Comparison of ENCODE assay signal across 8 cellular contexts in the genomic region with DNA sequence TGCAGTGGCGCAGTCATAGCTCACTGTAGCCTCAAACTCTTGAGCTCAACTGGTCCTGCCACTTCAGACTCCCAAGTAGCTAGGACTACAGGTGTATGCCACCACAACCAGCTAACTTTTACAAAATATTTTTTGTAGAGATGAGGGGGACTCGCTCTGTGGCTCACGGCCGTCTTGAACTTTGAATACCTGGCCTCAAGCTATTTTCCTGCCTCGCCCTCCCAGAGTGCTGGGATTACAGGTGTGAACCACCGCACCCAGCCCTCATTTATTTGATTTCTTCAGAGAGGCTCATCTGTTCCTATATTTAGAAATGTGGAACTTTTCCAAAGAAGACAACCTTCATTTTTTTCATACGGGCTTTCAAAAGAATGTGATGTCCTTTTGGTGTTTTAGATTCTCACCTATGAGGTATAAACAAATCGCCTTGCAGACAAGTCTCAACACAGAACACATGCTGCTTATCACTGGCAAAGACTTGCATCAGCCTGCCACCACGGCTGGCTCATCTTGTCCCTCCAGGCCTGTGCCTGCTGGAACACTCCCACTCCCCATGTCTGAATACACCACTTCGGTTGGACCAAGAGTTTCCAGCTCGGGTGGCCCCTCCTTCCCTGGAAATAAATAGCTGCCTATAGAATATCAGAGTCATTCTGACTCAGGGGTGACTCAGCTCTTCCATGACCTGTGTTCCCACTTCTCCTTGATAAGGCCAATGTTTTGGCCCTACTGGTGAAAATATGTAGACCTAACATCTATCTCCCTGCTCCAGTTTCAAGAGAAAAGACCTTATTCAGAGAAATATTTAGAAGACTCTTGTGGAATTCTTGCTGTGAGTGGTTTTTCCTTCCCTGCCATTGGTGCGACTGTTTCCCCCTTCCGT.
DNase-seq lines count a peak whose midpoint lies in the region; ATAC-seq and TF ChIP-seq lines count a peak whose summit lies in the region.

No MANE protein-coding gene starts in this region.

- H3K4me1 ChIP-seq in PC-9 (replicated peaks; ENCODE audit: insufficient read depth) = peaks cover 80% of the 10 kb centered on the region

- H3K4me3 Mint-ChIP-seq in activated naive CD8-positive, alpha-beta T cell treated with anti-CD3 and anti-CD28 coated beads, Interleukin-2, amount 50 U/mL, for 24 hours = peak overlapping the region; percentile 47

- peaks cover 70% of the 10 kb centered on the region for H3F3A ChIP-seq in PC-9 (ENCODE audit: insufficient read depth, low read depth)

- peak overlapping the region; percentile 99 for H3K27ac Mint-ChIP-seq in activated naive CD8-positive, alpha-beta T cell treated with anti-CD3 and anti-CD28 coated beads, Interleukin-2, amount 50 U/mL, for 24 hours

- H3K27ac ChIP-seq in PC-9 = peak overlapping the region; percentile 99

- POLR2A ChIA-PET in PC-9 (lab: Charles Lee; ENCODE audit: unreplicated experiment) = interaction anchor here (0.5 to 2.6 kb wide), 24 partner anchors 13 to 410 kb away, joined by 3 to 45 read pairs (median 6); no protein-coding TSS in a partner anchor

- in situ Hi-C loops in GM13976 (cut with MboI; ENCODE audit: low sequenced_read_pairs, unreplicated experiment) = no loop called here

- no peaks in the 10 kb centered on the region for H3K27me3 Mint-ChIP-seq in activated naive CD8-positive, alpha-beta T cell treated with anti-CD3 and anti-CD28 coated beads, Interleukin-2, amount 50 U/mL, for 24 hours

- peaks cover 28% of the 10 kb centered on the region for H3K79me2 ChIP-seq in PC-9 (ENCODE audit: low read depth)

- intact Hi-C loops in PC-9 (cut with micrococcal nuclease; ENCODE audit: unreplicated experiment) = loop anchor here (1.0 to 5.0 kb wide), 8 partner anchors 14 to 390 kb away; partner anchors contain the start of gene MYL12B

- H3K4me2 ChIP-seq in PC-9 = peak overlapping the region; percentile 69

- peaks cover 4% of the 10 kb centered on the region for H3K36me3 Mint-ChIP-seq in activated naive CD8-positive, alpha-beta T cell treated with anti-CD3 and anti-CD28 coated beads, Interleukin-2, amount 50 U/mL, for 24 hours (ENCODE audit: low read depth)

- CTCF ChIA-PET in PC-9 (lab: Charles Lee) = interaction anchor here (1.2 to 2.9 kb wide), 2 partner anchors 13 to 50 kb away, joined by 4 to 31 read pairs; no protein-coding TSS in a partner anchor

- peak; percentile 99 for ATAC-seq in activated naive CD8-positive, alpha-beta T cell treated with anti-CD3 and anti-CD28 coated beads, Interleukin-2, amount 50 U/mL, for 24 hours

- H3K4me1 Mint-ChIP-seq in activated naive CD8-positive, alpha-beta T cell treated with anti-CD3 and anti-CD28 coated beads, Interleukin-2, amount 50 U/mL, for 24 hours = peaks cover 51% of the 10 kb centered on the region

- H3K4me3 ChIP-seq in GM12864 (ENCODE audit: low read depth, low read length) = no peak overlapping the region
- H3K4me3 ChIP-seq in PC-9 = peak overlapping the region; percentile 63

- BruUV-seq in PC-9 (replicated peaks; lab: Mats Ljungman, UMichigan) = TSS peak; percentile 91

- no peaks in the 10 kb centered on the region for H3K27me3 ChIP-seq in PC-9 (ENCODE audit: insufficient read depth, low read depth)

- no peaks in the 10 kb centered on the region for H3K9me2 ChIP-seq in PC-9 (ENCODE audit: insufficient read depth)

- no peak for TF ChIP-seq CTCF in GM12864 (IDR thresholded peaks at IDR 0.05; ENCODE audit: low read depth, low read length, missing control alignments)
- 0 out of 2 replicates have a peak, but pooled peaks have one; percentile 19 for TF ChIP-seq CTCF in PC-9 (conservative IDR thresholded peaks at IDR 0.05)
- no peak for TF ChIP-seq CTCF in GM13976 (IDR thresholded peaks at IDR 0.05; ENCODE audit: borderline replicate concordance, control extremely low read depth, extremely low read depth, insufficient read depth, missing control alignments)

- no peak overlapping the region for H2AFZ ChIP-seq in PC-9

- no peaks in the 10 kb centered on the region for H4K20me1 ChIP-seq in PC-9 (ENCODE audit: insufficient read depth)

- no peaks in the 10 kb centered on the region for H3K9me3 ChIP-seq in PC-9 (ENCODE audit: insufficient read depth, low read depth)

- no peaks in the 10 kb centered on the region for H3K9me3 Mint-ChIP-seq in activated naive CD8-positive, alpha-beta T cell treated with anti-CD3 and anti-CD28 coated beads, Interleukin-2, amount 50 U/mL, for 24 hours

- DNase-seq in GM12864 (ENCODE audit: low read depth) = peak; percentile 5
- DNase-seq in PC-9 = peak; percentile 97 to 99
- DNase-seq in activated naive CD8-positive, alpha-beta T cell treated with anti-CD3 and anti-CD28 coated beads, Interleukin-2, amount 50 U/mL, for 24 hours = peak; percentile 82
- peak; percentile 49 for DNase-seq in iPS-NIHi11 (ENCODE audit: low spot score)
- DNase-seq in stimulated activated CD4-positive, alpha-beta T cell treated with anti-CD3 and anti-CD28 coated beads, Interleukin-4, amount 100 ng/mL, for 24 hours = peak; percentile 78
- no peak for DNase-seq in GM13976 (ENCODE audit: low spot score)
- no peak for DNase-seq in NCI-H2081 treated with DMSO at 0.1 percent for 48 hours (lab: John Stamatoyannopoulos, UW)
- no peak for DNase-seq in D341Med (ENCODE audit: low spot score)

- no peaks in the 10 kb centered on the region for H3K36me3 ChIP-seq in PC-9 (ENCODE audit: low read depth)

Comparison
In these comparisons a context has a peak if more than half of its experiments do, and no peak if none do; other contexts are left out.
1. DNase-seq: peak in GM12864 (single experiment), PC-9 (2 of 2), activated naive CD8-positive, alpha-beta T cell treated with anti-CD3 and anti-CD28 coated beads, Interleukin-2, amount 50 U/mL, for 24 hours (single experiment), iPS-NIHi11 (single experiment) and stimulated activated CD4-positive, alpha-beta T cell treated with anti-CD3 and anti-CD28 coated beads, Interleukin-4, amount 100 ng/mL, for 24 hours (single experiment); none in GM13976 (single experiment), NCI-H2081 treated with DMSO at 0.1 percent for 48 hours (single experiment) and D341Med (single experiment).